2 cellular contexts compared by ENCODE assay signal in the genomic region with DNA sequence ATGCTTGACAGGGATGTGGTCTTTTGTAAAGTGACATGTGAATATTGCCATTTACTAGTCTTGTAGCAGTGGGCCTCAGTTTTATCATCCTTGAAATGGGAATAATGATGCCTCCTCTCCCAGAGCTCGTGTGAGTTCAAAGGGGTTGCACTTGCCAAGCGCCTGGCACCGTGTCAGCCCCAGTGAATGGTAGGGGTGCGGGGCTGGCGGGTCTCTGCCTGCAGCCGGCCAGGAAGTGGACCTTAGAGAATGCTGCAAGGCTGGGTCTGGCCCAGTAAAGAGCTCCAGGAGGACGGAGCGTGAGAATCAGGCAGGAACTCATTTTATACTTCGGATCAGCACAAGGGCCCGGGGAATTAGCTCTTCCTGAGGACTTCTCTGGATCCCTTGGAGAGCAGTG.
TF ChIP-seq lines count a peak whose summit lies in the region.

No MANE protein-coding gene starts in this region.

TF ChIP-seq in HepG2, 621 proteins besides CTCF, POLR2A, EP300 and RAD21:
- TF ChIP-seq, protein P1, sequence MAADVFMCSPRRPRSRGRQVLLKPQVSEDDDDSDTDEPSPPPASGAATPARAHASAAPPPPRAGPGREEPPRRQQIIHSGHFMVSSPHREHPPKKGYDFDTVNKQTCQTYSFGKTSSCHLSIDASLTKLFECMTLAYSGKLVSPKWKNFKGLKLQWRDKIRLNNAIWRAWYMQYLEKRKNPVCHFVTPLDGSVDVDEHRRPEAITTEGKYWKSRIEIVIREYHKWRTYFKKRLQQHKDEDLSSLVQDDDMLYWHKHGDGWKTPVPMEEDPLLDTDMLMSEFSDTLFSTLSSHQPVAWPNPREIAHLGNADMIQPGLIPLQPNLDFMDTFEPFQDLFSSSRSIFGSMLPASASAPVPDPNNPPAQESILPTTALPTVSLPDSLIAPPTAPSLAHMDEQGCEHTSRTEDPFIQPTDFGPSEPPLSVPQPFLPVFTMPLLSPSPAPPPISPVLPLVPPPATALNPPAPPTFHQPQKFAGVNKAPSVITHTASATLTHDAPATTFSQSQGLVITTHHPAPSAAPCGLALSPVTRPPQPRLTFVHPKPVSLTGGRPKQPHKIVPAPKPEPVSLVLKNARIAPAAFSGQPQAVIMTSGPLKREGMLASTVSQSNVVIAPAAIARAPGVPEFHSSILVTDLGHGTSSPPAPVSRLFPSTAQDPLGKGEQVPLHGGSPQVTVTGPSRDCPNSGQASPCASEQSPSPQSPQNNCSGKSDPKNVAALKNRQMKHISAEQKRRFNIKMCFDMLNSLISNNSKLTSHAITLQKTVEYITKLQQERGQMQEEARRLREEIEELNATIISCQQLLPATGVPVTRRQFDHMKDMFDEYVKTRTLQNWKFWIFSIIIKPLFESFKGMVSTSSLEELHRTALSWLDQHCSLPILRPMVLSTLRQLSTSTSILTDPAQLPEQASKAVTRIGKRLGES (CRISPR knock-in tag; IDR thresholded peaks at IDR 0.05; ENCODE audit: borderline replicate concordance): no peak
- no peak for TF ChIP-seq KDM3A (CRISPR knock-in tag; IDR thresholded peaks at IDR 0.05; ENCODE audit: low read depth)
- TF ChIP-seq ZNF629 (CRISPR knock-in tag; conservative IDR thresholded peaks at IDR 0.05): peak; percentile 40
- TF ChIP-seq ZEB1 (IDR thresholded peaks at IDR 0.05; ENCODE audit: insufficient replicate concordance, low read depth): no peak

TF ChIP-seq in K562, 482 proteins besides CTCF, POLR2A, EP300 and RAD21:
- no peak for TF ChIP-seq CREB3 (tag; conservative IDR thresholded peaks at IDR 0.05; ENCODE audit: low read depth)
- TF ChIP-seq RBM25 (IDR thresholded peaks at IDR 0.05; ENCODE audit: low read depth, low read length, severe bottlenecking): peak; percentile 4
- no peak for TF ChIP-seq ZNF644 (tag; IDR thresholded peaks at IDR 0.05; ENCODE audit: low read depth)
- no peak for TF ChIP-seq ATF7 (IDR thresholded peaks at IDR 0.05)
- no peak for TF ChIP-seq PTTG1 (tag; IDR thresholded peaks at IDR 0.05; ENCODE audit: low read depth)
